In genomic region chr19:6753178-6754031, GRCh38 we compare ENCODE assay signal across 1 cellular context.
TF ChIP-seq lines count a peak whose summit lies in the region.

No MANE protein-coding gene starts in this region.

TF ChIP-seq in WTC11, 78 proteins besides CTCF, POLR2A, EP300 and RAD21 (continued from another document):
- TF ChIP-seq HMGXB4 (CRISPR knock-in tag; IDR thresholded peaks at IDR 0.05), result peak; percentile 65; the same call in 1 of the 2 replicates
- no peak for TF ChIP-seq JAZF1 (CRISPR knock-in tag; IDR thresholded peaks at IDR 0.05)
- no peak for TF ChIP-seq ATF2 (CRISPR knock-in tag; IDR thresholded peaks at IDR 0.05; ENCODE audit: borderline replicate concordance, low read depth)
- no peak for TF ChIP-seq ZNF281 (CRISPR knock-in tag; IDR thresholded peaks at IDR 0.05)
- peak; percentile 98 for TF ChIP-seq MAX (CRISPR knock-in tag; IDR thresholded peaks at IDR 0.05)
- TF ChIP-seq SP1 (CRISPR knock-in tag; conservative IDR thresholded peaks at IDR 0.05), result peak; percentile 82
- no peak for TF ChIP-seq ZNF532 (CRISPR knock-in tag; IDR thresholded peaks at IDR 0.05; ENCODE audit: borderline replicate concordance)
- TF ChIP-seq ZNF121 (CRISPR knock-in tag; IDR thresholded peaks at IDR 0.05), result no peak
- 0 out of 2 replicates have a peak, but pooled peaks have one; percentile 49 for TF ChIP-seq ARID4B (CRISPR knock-in tag; IDR thresholded peaks at IDR 0.05; ENCODE audit: borderline replicate concordance)
- TF ChIP-seq MXD4 (CRISPR knock-in tag; IDR thresholded peaks at IDR 0.05; ENCODE audit: borderline replicate concordance), result no peak
- TF ChIP-seq ZBTB43 (CRISPR knock-in tag; IDR thresholded peaks at IDR 0.05), result no peak
- TF ChIP-seq PRDM15 (CRISPR knock-in tag; IDR thresholded peaks at IDR 0.05), result no peak
- no peak for TF ChIP-seq SMAD4 (CRISPR knock-in tag; IDR thresholded peaks at IDR 0.05)
- peak; percentile 88 for TF ChIP-seq TEAD1 (CRISPR knock-in tag; IDR thresholded peaks at IDR 0.05)
- TF ChIP-seq ZBTB21 (CRISPR knock-in tag; IDR thresholded peaks at IDR 0.05; ENCODE audit: borderline replicate concordance), result no peak
- TF ChIP-seq ZNF317 (CRISPR knock-in tag; IDR thresholded peaks at IDR 0.05; ENCODE audit: borderline replicate concordance, low read depth), result no peak
- no peak for TF ChIP-seq ERG (CRISPR knock-in tag; IDR thresholded peaks at IDR 0.05)
- TF ChIP-seq ATF3 (CRISPR knock-in tag; conservative IDR thresholded peaks at IDR 0.05), result no peak
- no peak for TF ChIP-seq PRRX2 (CRISPR knock-in tag; IDR thresholded peaks at IDR 0.05)
- no peak for TF ChIP-seq GTF2I (CRISPR knock-in tag; conservative IDR thresholded peaks at IDR 0.05)
- TF ChIP-seq CBFB (CRISPR knock-in tag; IDR thresholded peaks at IDR 0.05; ENCODE audit: low read depth), result no peak
- TF ChIP-seq ZNF219 (CRISPR knock-in tag; IDR thresholded peaks at IDR 0.05; ENCODE audit: borderline replicate concordance), result no peak
- no peak for TF ChIP-seq IRF1 (CRISPR knock-in tag; IDR thresholded peaks at IDR 0.05)
- no peak for TF ChIP-seq NR2C2 (CRISPR knock-in tag; IDR thresholded peaks at IDR 0.05)
- TF ChIP-seq ZNF263 (CRISPR knock-in tag; IDR thresholded peaks at IDR 0.05; ENCODE audit: low read depth), result no peak
- TF ChIP-seq ATF6 (CRISPR knock-in tag; IDR thresholded peaks at IDR 0.05), result no peak
